9 cellular contexts compared by ENCODE assay signal in the genomic region with DNA sequence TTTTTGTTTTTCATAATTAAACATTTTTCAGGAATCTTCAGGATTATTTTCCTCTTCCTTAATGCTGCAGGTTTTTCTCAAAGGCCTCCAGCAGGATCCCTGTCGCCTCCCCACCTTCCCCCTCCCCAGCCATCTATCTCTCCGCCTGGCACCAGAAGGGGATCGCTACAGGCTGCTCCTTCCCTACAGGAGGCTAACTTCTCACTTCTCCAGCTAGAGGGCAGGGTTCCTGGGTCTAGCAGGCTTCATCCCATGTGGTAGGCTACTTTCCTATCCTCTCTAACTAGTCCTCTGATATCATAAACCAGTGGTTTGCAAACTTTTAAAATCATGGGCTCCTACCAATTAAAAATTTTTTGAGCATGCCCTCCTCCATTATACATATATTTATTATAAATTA.
DNase-seq lines count a peak whose midpoint lies in the region; ATAC-seq, FAIRE-seq and TF ChIP-seq lines count a peak whose summit lies in the region.
"Had no signal": no experiment of that assay in that cellular context is flagged by ENCODE, and none has a peak within 500 bp of the region (broad histone marks: within the 10 kb centered on the region; RNA-seq: fewer than 3 reads in every experiment).

No MANE protein-coding gene starts in this region.

- no peak overlapping the region for H3K4me2 ChIP-seq in K562 (ENCODE audit: insufficient read depth, low read length)

- in situ Hi-C loops in K562 (cut with MboI) = loop anchor here (5.0 kb wide), 1 partner anchor 116 kb away; no protein-coding TSS in a partner anchor

- TF ChIP-seq POLR2A in K562 (conservative IDR thresholded peaks at IDR 0.05) = no peak

- peaks cover 0 to 28% (median 0%) of the 10 kb centered on the region in 5 donors for H3K27me3 Mint-ChIP-seq in naive thymus-derived CD8-positive, alpha-beta T cell
- peaks cover 17% of the 10 kb centered on the region for H3K27me3 Mint-ChIP-seq in activated T-helper 1 cell treated with anti-CD3 and anti-CD28 coated beads, Interleukin-12 subunit alpha, Interleukin-12 subunit beta, Interleukin-2, Interleukin-4 antibody, amounts not matched to agents 30 ng/mL and 10 ng/mL and 1 ng/mL, durations not matched to agents 14 hours and 24 hours and 36 hours (ENCODE audit: insufficient read depth)
- no peaks in the 10 kb centered on the region for H3K27me3 Mint-ChIP-seq in glutamatergic neuron (ENCODE audit: unreplicated experiment)

- H3K4me1 Mint-ChIP-seq in naive thymus-derived CD8-positive, alpha-beta T cell = peaks cover 0 to 4% (median 1%) of the 10 kb centered on the region in 4 donors
- H3K4me1 Mint-ChIP-seq in activated T-helper 1 cell treated with anti-CD3 and anti-CD28 coated beads, Interleukin-12 subunit alpha, Interleukin-12 subunit beta, Interleukin-2, Interleukin-4 antibody, amounts not matched to agents 30 ng/mL and 10 ng/mL and 1 ng/mL, durations not matched to agents 14 hours and 24 hours and 36 hours (ENCODE audit: low read depth) = peaks cover 12% of the 10 kb centered on the region
- peaks cover 20% of the 10 kb centered on the region for H3K4me1 Mint-ChIP-seq in glutamatergic neuron (ENCODE audit: low read depth, unreplicated experiment)

- H3K9me3 Mint-ChIP-seq in naive thymus-derived CD8-positive, alpha-beta T cell = no peaks in the 10 kb centered on the region
- no peaks in the 10 kb centered on the region for H3K9me3 Mint-ChIP-seq in activated T-helper 1 cell treated with anti-CD3 and anti-CD28 coated beads, Interleukin-12 subunit alpha, Interleukin-12 subunit beta, Interleukin-2, Interleukin-4 antibody, amounts not matched to agents 30 ng/mL and 10 ng/mL and 1 ng/mL, durations not matched to agents 14 hours and 24 hours and 36 hours
- H3K9me3 Mint-ChIP-seq in glutamatergic neuron (ENCODE audit: unreplicated experiment) = no peaks in the 10 kb centered on the region

- BruUV-seq in K562 (replicated peaks; lab: Mats Ljungman, UMichigan) = no TSS peak

- no peak overlapping the region for H3K27ac ChIP-seq in K562 (ENCODE audit: extremely low read depth, low read depth, low read length)
- H3K27ac ChIP-seq: thyroid gland had no signal

- peak; percentile 65 for FAIRE-seq in K562 (lab: Jason Lieb, UNC)

- peak; percentile 41 for DNase-seq in NCI-H748 (lab: John Stamatoyannopoulos, UW; ENCODE audit: unreplicated experiment)
- DNase-seq in NCI-H748 treated with DMSO at 0.1 percent for 48 hours (lab: John Stamatoyannopoulos, UW) = no peak
- DNase-seq in NCI-H1092 treated with DMSO at 0.1 percent for 48 hours (lab: John Stamatoyannopoulos, UW) = peak; percentile 28
- peak in 2 of 4 experiments; percentile 49 to 57 for DNase-seq in K562 (ENCODE audit: extremely low read depth in 1 of 4, low spot score in 3 of 4)
- peak in 1 of 10 donors; percentile 23 for DNase-seq in naive thymus-derived CD8-positive, alpha-beta T cell
- DNase-seq in activated T-helper 1 cell treated with anti-CD3 and anti-CD28 coated beads, Interleukin-12 subunit alpha, Interleukin-12 subunit beta, Interleukin-2, Interleukin-4 antibody, amounts not matched to agents 30 ng/mL and 10 ng/mL and 1 ng/mL, durations not matched to agents 14 hours and 24 hours and 36 hours (ENCODE audit: low spot score) = no peak
- DNase-seq in glutamatergic neuron = no peak
- DNase-seq in islet precursor cell = no peak

- H3K4me1 ChIP-seq in K562 (replicated peaks in 1 of 2; ENCODE audit: control insufficient read depth in 2 of 2, insufficient read depth in 2 of 2, low read length in 2 of 2) = no peaks in the 10 kb centered on the region

- no peaks in the 10 kb centered on the region for H4K20me1 ChIP-seq in K562 (replicated peaks; ENCODE audit: control insufficient read depth, insufficient read depth, low read length)

- H3K79me2 ChIP-seq in K562 (ENCODE audit: control insufficient read depth, insufficient read depth, low read length) = no peaks in the 10 kb centered on the region

- peaks cover 18 to 43% of the 10 kb centered on the region in 2 experiments; a peak in 4 of 5 replicates for H3K27me3 ChIP-seq in K562 (ENCODE audit: control insufficient read depth in 2 of 2, insufficient read depth in 2 of 2, low read length in 2 of 2)
- H3K27me3 ChIP-seq: thyroid gland had no signal

- POLR2A ChIA-PET in K562 (lab: Yijun Ruan, JAX) = interaction anchor here (1.4 kb wide), 1 partner anchor 9 kb away, joined by 3 read pairs; no protein-coding TSS in a partner anchor
- POLR2A ChIA-PET in naive thymus-derived CD8-positive, alpha-beta T cell (lab: Charles Lee) = no interaction called here

- peak; percentile 85 for ATAC-seq in K562
- ATAC-seq in naive thymus-derived CD8-positive, alpha-beta T cell = peak; percentile 54 to 69

- H3K9me1 ChIP-seq in K562 (ENCODE audit: control insufficient read depth, insufficient read depth, low read length) = no peaks in the 10 kb centered on the region

- peak overlapping the region in 3 of 10 donors; percentile 16 to 67 (median 29) for H3K27ac Mint-ChIP-seq in naive thymus-derived CD8-positive, alpha-beta T cell
- H3K27ac Mint-ChIP-seq in activated T-helper 1 cell treated with anti-CD3 and anti-CD28 coated beads, Interleukin-12 subunit alpha, Interleukin-12 subunit beta, Interleukin-2, Interleukin-4 antibody, amounts not matched to agents 30 ng/mL and 10 ng/mL and 1 ng/mL, durations not matched to agents 14 hours and 24 hours and 36 hours = no peak overlapping the region
- no peak overlapping the region for H3K27ac Mint-ChIP-seq in glutamatergic neuron (ENCODE audit: unreplicated experiment)

- no peaks in the 10 kb centered on the region for H3K36me3 Mint-ChIP-seq in naive thymus-derived CD8-positive, alpha-beta T cell
- H3K36me3 Mint-ChIP-seq in activated T-helper 1 cell treated with anti-CD3 and anti-CD28 coated beads, Interleukin-12 subunit alpha, Interleukin-12 subunit beta, Interleukin-2, Interleukin-4 antibody, amounts not matched to agents 30 ng/mL and 10 ng/mL and 1 ng/mL, durations not matched to agents 14 hours and 24 hours and 36 hours (ENCODE audit: low read depth) = no peaks in the 10 kb centered on the region
- H3K36me3 Mint-ChIP-seq in glutamatergic neuron (ENCODE audit: unreplicated experiment) = no peaks in the 10 kb centered on the region

- TF ChIP-seq CTCF in K562 (IDR thresholded peaks at IDR 0.05 in 2 of 3, conservative IDR thresholded peaks at IDR 0.05 in 1 of 3; ENCODE audit: insufficient read depth in 2 of 3, low read depth in 1 of 3, low read length in 3 of 3) (peak; percentile 45 to 61 (median 61); a peak in 4 of 6 replicates), glutamatergic neuron (IDR thresholded peaks at IDR 0.05; ENCODE audit: partially characterized antibody, unreplicated experiment) (no peak)

- no peak overlapping the region for H3K4me3 Mint-ChIP-seq in naive thymus-derived CD8-positive, alpha-beta T cell
- H3K4me3 Mint-ChIP-seq in activated T-helper 1 cell treated with anti-CD3 and anti-CD28 coated beads, Interleukin-12 subunit alpha, Interleukin-12 subunit beta, Interleukin-2, Interleukin-4 antibody, amounts not matched to agents 30 ng/mL and 10 ng/mL and 1 ng/mL, durations not matched to agents 14 hours and 24 hours and 36 hours = no peak overlapping the region
- H3K4me3 Mint-ChIP-seq in glutamatergic neuron (ENCODE audit: unreplicated experiment) = no peak overlapping the region

- no peaks in the 10 kb centered on the region for H3K36me3 ChIP-seq in K562 (ENCODE audit: control insufficient read depth, insufficient read depth, low read length)
- H3K36me3 ChIP-seq: thyroid gland had no signal

- no peak for TF ChIP-seq EP300 in K562 (IDR thresholded peaks at IDR 0.05; ENCODE audit: low read length)

- H3K9me3 ChIP-seq in K562 (replicated peaks; ENCODE audit: control insufficient read depth, insufficient read depth, low read depth, low read length) = no peaks in the 10 kb centered on the region
- H3K9me3 ChIP-seq: thyroid gland had no signal

- no peak overlapping the region for H2AFZ ChIP-seq in K562 (ENCODE audit: low read depth, low read length)

- TF ChIP-seq RAD21 in K562 (CRISPR knock-in tag; conservative IDR thresholded peaks at IDR 0.05 in 1 of 2, IDR thresholded peaks at IDR 0.05 in 1 of 2) = peak; percentile 26 to 56; a peak in 3 of 4 replicates

- WGBS in K562 (ENCODE audit: insufficient coverage, low coverage, missing lambda C conversion rate) = 0% methylated on average over 2 of the region's 3 CpGs

- CTCF ChIA-PET in K562 (lab: Yijun Ruan, JAX; ENCODE audit: low intra/inter-chr PET ratio) = interaction anchor here (1.2 kb wide), 1 partner anchor 112 kb away, joined by 4 read pairs; no protein-coding TSS in a partner anchor

- no peak overlapping the region for H3K9ac ChIP-seq in K562 (ENCODE audit: insufficient read depth in 1 of 2, low read depth in 2 of 2, low read length in 2 of 2)

- no peak overlapping the region for H3K4me3 ChIP-seq in K562
- H3K4me3 ChIP-seq: thyroid gland had no signal

- intact Hi-C loops in K562 (cut with micrococcal nuclease) = no loop called here
- intact Hi-C loops in activated T-helper 1 cell treated with anti-CD3 and anti-CD28 coated beads, Interleukin-12 subunit alpha, Interleukin-12 subunit beta, Interleukin-2, Interleukin-4 antibody, amounts not matched to agents 30 ng/mL and 10 ng/mL and 1 ng/mL, durations not matched to agents 14 hours and 24 hours and 36 hours (cut with micrococcal nuclease) = no loop called here

TF ChIP-seq in K562, 482 proteins besides CTCF, POLR2A, EP300 and RAD21 (continues in another document):
- TF ChIP-seq, protein P1, sequence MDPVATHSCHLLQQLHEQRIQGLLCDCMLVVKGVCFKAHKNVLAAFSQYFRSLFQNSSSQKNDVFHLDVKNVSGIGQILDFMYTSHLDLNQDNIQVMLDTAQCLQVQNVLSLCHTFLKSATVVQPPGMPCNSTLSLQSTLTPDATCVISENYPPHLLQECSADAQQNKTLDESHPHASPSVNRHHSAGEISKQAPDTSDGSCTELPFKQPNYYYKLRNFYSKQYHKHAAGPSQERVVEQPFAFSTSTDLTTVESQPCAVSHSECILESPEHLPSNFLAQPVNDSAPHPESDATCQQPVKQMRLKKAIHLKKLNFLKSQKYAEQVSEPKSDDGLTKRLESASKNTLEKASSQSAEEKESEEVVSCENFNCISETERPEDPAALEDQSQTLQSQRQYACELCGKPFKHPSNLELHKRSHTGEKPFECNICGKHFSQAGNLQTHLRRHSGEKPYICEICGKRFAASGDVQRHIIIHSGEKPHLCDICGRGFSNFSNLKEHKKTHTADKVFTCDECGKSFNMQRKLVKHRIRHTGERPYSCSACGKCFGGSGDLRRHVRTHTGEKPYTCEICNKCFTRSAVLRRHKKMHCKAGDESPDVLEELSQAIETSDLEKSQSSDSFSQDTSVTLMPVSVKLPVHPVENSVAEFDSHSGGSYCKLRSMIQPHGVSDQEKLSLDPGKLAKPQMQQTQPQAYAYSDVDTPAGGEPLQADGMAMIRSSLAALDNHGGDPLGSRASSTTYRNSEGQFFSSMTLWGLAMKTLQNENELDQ (CRISPR knock-in tag; IDR thresholded peaks at IDR 0.05; ENCODE audit: borderline replicate concordance) = no peak

Comparison
In these comparisons a context has a peak if more than half of its experiments do, and no peak if none do; other contexts are left out.
1. DNase-seq: peak in NCI-H748 (single experiment) and NCI-H1092 treated with DMSO at 0.1 percent for 48 hours (single experiment); none in NCI-H748 treated with DMSO at 0.1 percent for 48 hours (single experiment), activated T-helper 1 cell treated with anti-CD3 and anti-CD28 coated beads, Interleukin-12 subunit alpha, Interleukin-12 subunit beta, Interleukin-2, Interleukin-4 antibody, amounts not matched to agents 30 ng/mL and 10 ng/mL and 1 ng/mL, durations not matched to agents 14 hours and 24 hours and 36 hours (single experiment), glutamatergic neuron (single experiment) and islet precursor cell (single experiment).